In the genomic region with DNA sequence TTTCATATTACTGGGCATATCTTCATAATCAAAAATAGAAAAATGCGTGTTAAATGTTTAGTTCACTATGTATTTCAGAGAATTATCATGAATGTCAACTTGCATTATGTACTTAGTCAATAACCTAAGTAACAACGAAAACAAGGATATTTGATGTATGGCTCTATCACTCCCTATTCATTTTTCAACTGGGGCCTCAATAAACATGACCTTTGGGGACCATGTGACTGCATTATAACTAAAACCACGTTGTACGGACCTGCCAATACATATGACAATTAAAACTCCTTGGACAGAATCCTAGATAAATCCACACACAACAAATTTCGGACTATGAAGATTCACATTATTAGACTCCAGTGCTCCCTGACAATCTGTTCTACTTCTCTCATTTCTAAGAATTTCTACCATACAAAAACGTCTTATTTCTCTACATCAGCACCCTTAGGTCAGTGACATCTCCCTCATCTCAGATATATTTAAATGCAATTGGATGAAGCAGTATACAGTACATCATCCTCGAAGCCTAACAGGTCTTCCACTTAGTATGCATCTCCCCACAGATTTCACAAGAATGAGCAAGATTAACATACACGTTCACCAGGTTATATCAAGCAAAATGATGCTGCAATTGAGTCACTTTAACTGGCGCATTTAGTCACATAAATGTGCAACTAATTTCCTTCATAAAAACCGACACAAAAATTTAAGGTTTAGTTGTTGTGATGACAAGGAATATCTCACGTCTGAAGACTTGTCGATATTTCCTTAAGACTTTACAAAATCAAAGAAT, we compare ENCODE assay signal across 8 cellular contexts. TPM values are rescaled to one million over a fixed set of nuclear protein-coding genes. Genes with fewer than 3 reads are reported as not detected.
A peak's percentile ranks its signal among the peaks of the same experiment; 100 is the strongest.
DNase-seq lines count a peak whose midpoint lies in the region; ATAC-seq, FAIRE-seq and TF ChIP-seq lines count a peak whose summit lies in the region.

No MANE protein-coding gene starts in this region.

- peaks cover 37% of the 10 kb centered on the region for H3K4me1 Mint-ChIP-seq in endodermal cell

- no peak overlapping the region for H2AK5ac ChIP-seq in neuronal stem cell (ENCODE audit: low read depth, low read length)

- H3F3A ChIP-seq in OCI-LY1 (ENCODE audit: insufficient read depth, low read length) = no peaks in the 10 kb centered on the region

- no peaks in the 10 kb centered on the region for H3K27me3 ChIP-seq in OCI-LY1 (ENCODE audit: insufficient read depth, low read length)
- no peaks in the 10 kb centered on the region for H3K27me3 ChIP-seq in endodermal cell (ENCODE audit: control insufficient read depth, insufficient read depth, low read length, poor library complexity, severe bottlenecking)
- no peaks in the 10 kb centered on the region for H3K27me3 ChIP-seq in neuronal stem cell (ENCODE audit: control insufficient read depth in 3 of 3, insufficient read depth in 3 of 3, low read depth in 1 of 3, low read length in 3 of 3)

- H3K27me3 Mint-ChIP-seq in endodermal cell (ENCODE audit: insufficient read depth) = no peaks in the 10 kb centered on the region

- H3K23ac ChIP-seq in neuronal stem cell (ENCODE audit: low read depth, low read length, poor library complexity) = no peak overlapping the region

- H3K4me2 ChIP-seq in OCI-LY1 (ENCODE audit: low read length) (peak overlapping the region; percentile 91), neuronal stem cell (ENCODE audit: insufficient read depth, low read length, poor library complexity, severe bottlenecking) (peak overlapping the region; percentile 32)

- H3K27ac ChIP-seq in OCI-LY1 (ENCODE audit: low read depth, low read length, poor library complexity, severe bottlenecking) = no peak overlapping the region
- no peak overlapping the region for H3K27ac ChIP-seq in endodermal cell (ENCODE audit: low read depth, low read length)
- H3K27ac ChIP-seq in neuronal stem cell (replicated peaks; ENCODE audit: low read length) = no peak overlapping the region

- peaks cover 59% of the 10 kb centered on the region for H3K79me2 ChIP-seq in OCI-LY1 (ENCODE audit: insufficient read depth, low read length)

- no peak overlapping the region for H2BK120ac ChIP-seq in neuronal stem cell (ENCODE audit: low read depth, low read length)

- no peaks in the 10 kb centered on the region for H3K9me2 ChIP-seq in OCI-LY1 (ENCODE audit: low read depth, low read length)

- no peak overlapping the region for H2BK12ac ChIP-seq in neuronal stem cell (ENCODE audit: low read length)

- no peak overlapping the region for H2BK15ac ChIP-seq in neuronal stem cell (ENCODE audit: low read length)

- FAIRE-seq in D721Med (lab: Jason Lieb, UNC) (peak; percentile 11), HTR-8/SVneo (lab: Jason Lieb, UNC) (no peak)

- H4K91ac ChIP-seq in neuronal stem cell (ENCODE audit: low read depth, low read length, poor library complexity) = no peak overlapping the region

- H3K27ac Mint-ChIP-seq in endodermal cell = peak overlapping the region; percentile 90

- H2AFZ ChIP-seq in OCI-LY1 (ENCODE audit: low read length) (no peak overlapping the region), neuronal stem cell (ENCODE audit: low read length) (no peak overlapping the region)

- TF ChIP-seq CTCF in D721Med (IDR thresholded peaks at IDR 0.05; ENCODE audit: insufficient read depth, missing control alignments) (no peak), OCI-LY1 (IDR thresholded peaks at IDR 0.05; ENCODE audit: low read length) (no peak), endodermal cell (conservative IDR thresholded peaks at IDR 0.05) (no peak)

- H3K4me1 ChIP-seq in OCI-LY1 (ENCODE audit: insufficient read depth, low read length, severe bottlenecking) (peaks cover 64% of the 10 kb centered on the region), endodermal cell (ENCODE audit: control insufficient read depth, insufficient read depth, low read length) (peaks cover 6% of the 10 kb centered on the region), neuronal stem cell (ENCODE audit: control insufficient read depth in 2 of 2, insufficient read depth in 1 of 2, low read depth in 1 of 2, low read length in 2 of 2) (peaks cover 9% of the 10 kb centered on the region in 2 donors)

- DNase-seq in D721Med (ENCODE audit: insufficient read length, low spot score) (no peak), endodermal cell (no peak), neuronal stem cell (ENCODE audit: low spot score) (no peak), CD1c-positive myeloid dendritic cell (ENCODE audit: extremely low spot score) (no peak), HTR-8/SVneo (ENCODE audit: insufficient read length, low spot score) (no peak)
- no peak for DNase-seq in stimulated activated CD4-positive, alpha-beta T cell treated with anti-CD3 and anti-CD28 coated beads, Interleukin-2, amount 100 ng/mL, for 24 hours

- H3K4me3 ChIP-seq in OCI-LY1 (ENCODE audit: low read depth, low read length, poor library complexity, severe bottlenecking) (peak overlapping the region; percentile 89), endodermal cell (ENCODE audit: low read length) (peak overlapping the region; percentile 88), neuronal stem cell (ENCODE audit: low read length in 2 of 2) (peak overlapping the region in 1 of 2 donors; percentile 56)

- no peak overlapping the region for H3K4ac ChIP-seq in neuronal stem cell (ENCODE audit: low read length)

- H4K8ac ChIP-seq in neuronal stem cell (ENCODE audit: low read depth, low read length) = no peak overlapping the region

- no peaks in the 10 kb centered on the region for H3K36me3 Mint-ChIP-seq in endodermal cell (ENCODE audit: low read depth)

- H3K9me3 Mint-ChIP-seq in endodermal cell = no peaks in the 10 kb centered on the region

- 0 out of 2 replicates have a peak, but pooled peaks cover 4% of the 10 kb centered on the region for H4K20me1 ChIP-seq in OCI-LY1 (ENCODE audit: insufficient read depth, low read length)

- H3K9me3 ChIP-seq in OCI-LY1 (ENCODE audit: low read length) (no peaks in the 10 kb centered on the region), endodermal cell (ENCODE audit: control insufficient read depth, low read length) (no peaks in the 10 kb centered on the region), neuronal stem cell (replicated peaks in 1 of 2; ENCODE audit: control insufficient read depth in 2 of 2, insufficient read depth in 1 of 2, low read depth in 1 of 2, low read length in 2 of 2) (no peaks in the 10 kb centered on the region)

- H2BK5ac ChIP-seq in neuronal stem cell (ENCODE audit: low read length) = no peak overlapping the region

- H3K36me3 ChIP-seq in OCI-LY1 (ENCODE audit: insufficient read depth, low read length) = no peaks in the 10 kb centered on the region
- H3K36me3 ChIP-seq in endodermal cell (ENCODE audit: control insufficient read depth, insufficient read depth, low read length) = peaks cover 6% of the 10 kb centered on the region
- H3K36me3 ChIP-seq in neuronal stem cell (replicated peaks in 1 of 2; ENCODE audit: control insufficient read depth in 2 of 2, insufficient read depth in 2 of 2, low read length in 2 of 2) = no peaks in the 10 kb centered on the region

- WGBS in endodermal cell (ENCODE audit: insufficient coverage in 1 of 2, insufficient read length in 1 of 2), 2 experiments = 39 to 41% methylated on average over 8 to 12 of the region's 12 CpGs
- WGBS in neuronal stem cell (ENCODE audit: extremely low coverage in 2 of 2, insufficient read length in 2 of 2, insufficient replicate concordance in 1 of 2), 2 donors = no CpG with 5 or more reads among the region's 12 CpGs

- H3K9ac ChIP-seq in OCI-LY1 (ENCODE audit: low read length) = peak overlapping the region; percentile 93
- peak overlapping the region; percentile 83 for H3K9ac ChIP-seq in endodermal cell (ENCODE audit: extremely low read depth, low read length, poor library complexity, severe bottlenecking)
- H3K9ac ChIP-seq in neuronal stem cell (ENCODE audit: low read depth, low read length, poor library complexity) = no peak overlapping the region

- no peak overlapping the region for H3K14ac ChIP-seq in neuronal stem cell (ENCODE audit: low read length)

- H3K79me1 ChIP-seq in neuronal stem cell (ENCODE audit: low read depth, low read length) = peaks cover 2% of the 10 kb centered on the region

- peak overlapping the region; percentile 83 for H3K4me3 Mint-ChIP-seq in endodermal cell

- no peak for ATAC-seq in HG02885 (IDR thresholded peaks at IDR 0.05; ENCODE audit: poor library complexity, unreplicated experiment)

- no peak overlapping the region for H3K18ac ChIP-seq in neuronal stem cell (ENCODE audit: low read length)

RNA-seq across cellular contexts. Expression of gene UBE2N, which starts 1.5 kb away (rescaled TPM):
- total RNA-seq in endodermal cell = 100 to 1,000 TPM; 177 to 179 TPM
- polyA plus RNA-seq in endodermal cell (2013, experiment 1 of 2) = 161 TPM
- 165 TPM for polyA plus RNA-seq in endodermal cell (2013, experiment 2 of 2)
- 174 TPM for polyA plus RNA-seq in neuronal stem cell (2013, experiment 1 of 2)
- polyA plus RNA-seq in neuronal stem cell (2013, experiment 2 of 2) = 180 TPM

RNA-seq across cellular contexts. Expression of gene MRPL42, which starts 27.1 kb away (rescaled TPM):
- 100 to 1,000 TPM in 1 of 2 donors, 10 to 100 TPM in 1; 91.1 to 131 TPM for total RNA-seq in endodermal cell
- polyA plus RNA-seq in endodermal cell (2013, experiment 1 of 2) = 140 TPM
- polyA plus RNA-seq in endodermal cell (2013, experiment 2 of 2) = 125 TPM
- 127 TPM for polyA plus RNA-seq in neuronal stem cell (2013, experiment 1 of 2)
- 137 TPM for polyA plus RNA-seq in neuronal stem cell (2013, experiment 2 of 2)
